ENCODE assay signal across 23 cellular contexts in the genomic region with DNA sequence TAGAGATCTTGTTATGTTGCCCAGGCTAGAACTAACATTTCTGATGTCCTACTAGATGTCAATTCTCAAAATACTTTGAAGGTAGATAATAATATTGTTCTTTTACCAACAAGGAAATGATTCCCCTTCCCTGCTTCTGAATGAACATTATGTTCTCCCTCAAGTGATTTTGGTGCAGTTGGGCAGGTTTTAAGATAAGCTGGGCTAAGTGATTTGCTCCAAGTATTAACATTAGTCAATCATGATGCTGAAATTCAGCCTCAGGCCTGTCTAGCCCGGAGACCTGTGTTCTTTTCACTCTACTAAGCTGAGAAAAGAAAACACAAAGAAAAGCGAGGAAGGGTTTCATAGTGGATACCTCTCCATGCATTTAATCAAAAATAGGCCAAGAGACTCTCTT. TPM values are rescaled to one million over a fixed set of nuclear protein-coding genes. Genes with fewer than 3 reads are reported as not detected.
DNase-seq lines count a peak whose midpoint lies in the region; ATAC-seq, FAIRE-seq and TF ChIP-seq lines count a peak whose summit lies in the region.
"Had no signal": no experiment of that assay in that cellular context is flagged by ENCODE, and none has a peak within 500 bp of the region (broad histone marks: within the 10 kb centered on the region; RNA-seq: fewer than 3 reads in every experiment).

No MANE protein-coding gene starts in this region.

- no peak overlapping the region for H3K4me2 ChIP-seq in PC-9
- H3K4me2 ChIP-seq: BLaER1 had no signal

- CTCF ChIA-PET in PC-9 (lab: Charles Lee) = interaction anchor here (0.7 kb wide), 1 partner anchor 81 kb away, joined by 4 read pairs; no protein-coding TSS in a partner anchor

- ATAC-seq in lower lobe of right lung = peak; percentile 49 to 52
- ATAC-seq: Panc1 had no signal

- POLR2A ChIA-PET in PC-9 (lab: Charles Lee; ENCODE audit: unreplicated experiment) = no interaction called here

- H3K9me3 ChIP-seq in PC-9 (ENCODE audit: insufficient read depth, low read depth) (no peaks in the 10 kb centered on the region; the same call in 1 of the 2 replicates), lower lobe of right lung (no peaks in the 10 kb centered on the region), thyroid gland (no peaks in the 10 kb centered on the region)

- H3F3A ChIP-seq in PC-9 (ENCODE audit: insufficient read depth, low read depth) = no peaks in the 10 kb centered on the region

- DNase-seq in PC-9 = no peak
- peak; percentile 23 for DNase-seq in bronchial epithelial cell (ENCODE audit: low read depth)
- DNase-seq in lower lobe of right lung = no peak
- peak in 1 of 2 donors; percentile 41 for DNase-seq in thyroid gland
- no peak for DNase-seq in lower leg skin (ENCODE audit: low spot score in 2 of 2)
- no peak for DNase-seq in A172 (ENCODE audit: low spot score)
- no peak for DNase-seq in EL
- DNase-seq: ACHN; CD4-positive, alpha-beta T cell; COR-L47; DMS79; IMR-90; NCI-H1105; NCI-H146; NCI-H2029; NCI-H345; NCI-H524; NCI-H774; NK-92 treated with Interleukin-12 subunit alpha and Interleukin-12 subunit beta, amount 100 ng/mL, for 24 hours had no signal

- no peaks in the 10 kb centered on the region for H4K20me1 ChIP-seq in PC-9 (ENCODE audit: insufficient read depth)
- H4K20me1 ChIP-seq: BLaER1 had no signal

- H3K27me3 ChIP-seq in PC-9 (ENCODE audit: insufficient read depth, low read depth) = no peaks in the 10 kb centered on the region
- no peaks in the 10 kb centered on the region for H3K27me3 ChIP-seq in bronchial epithelial cell (ENCODE audit: control insufficient read depth, insufficient read depth, low read length)
- H3K27me3 ChIP-seq in lower lobe of right lung (ENCODE audit: low read depth) = no peaks in the 10 kb centered on the region
- H3K27me3 ChIP-seq in thyroid gland = no peaks in the 10 kb centered on the region
- H3K27me3 ChIP-seq: BLaER1 had no signal

- 33 to 38% methylated on average over 2 of the region's 2 CpGs for WGBS in thyroid gland, 2 donors
- WGBS in lower leg skin, 2 donors = 79 to 84% methylated on average over 2 of the region's 2 CpGs

- H3K27ac ChIP-seq in PC-9 (no peak overlapping the region), lower lobe of right lung (peak overlapping the region; percentile 76), thyroid gland (peak overlapping the region; percentile 8 to 60 (median 31))
- H3K27ac ChIP-seq: BLaER1 had no signal

- BruUV-seq in PC-9 (replicated peaks; lab: Mats Ljungman, UMichigan) = TSS peak; percentile 30

- no peak for TF ChIP-seq POLR2A in thyroid gland (IDR thresholded peaks at IDR 0.05)
- TF ChIP-seq POLR2A in lower leg skin (IDR thresholded peaks at IDR 0.05) = no peak

- H3K9me2 ChIP-seq in PC-9 (ENCODE audit: insufficient read depth) = no peaks in the 10 kb centered on the region

- no peak for FAIRE-seq in bronchial epithelial cell (lab: Jason Lieb, UNC)
- FAIRE-seq: GM12891, HTR-8/SVneo had no signal

- H3K4me3 ChIP-seq in PC-9 (no peak overlapping the region), bronchial epithelial cell (ENCODE audit: low read depth, low read length) (no peak overlapping the region), lower lobe of right lung (no peak overlapping the region), thyroid gland (replicated peaks in 1 of 3) (no peak overlapping the region), lower leg skin (ENCODE audit: low read depth, poor library complexity, severe bottlenecking) (no peak overlapping the region)
- H3K4me3 ChIP-seq: BLaER1 had no signal

- H3K4me1 ChIP-seq in PC-9 (replicated peaks; ENCODE audit: insufficient read depth) = peaks cover 15% of the 10 kb centered on the region
- H3K4me1 ChIP-seq in lower lobe of right lung = peaks cover 41% of the 10 kb centered on the region
- H3K4me1 ChIP-seq in thyroid gland = peaks cover 0 to 9% of the 10 kb centered on the region in 2 donors

- no peaks in the 10 kb centered on the region for H3K79me2 ChIP-seq in PC-9 (ENCODE audit: low read depth)

- intact Hi-C loops in PC-9 (cut with micrococcal nuclease; ENCODE audit: unreplicated experiment) = loop anchor here (5.0 kb wide), 1 partner anchor 40 kb away; the partner anchor contains the start of gene SPTBN1
- intact Hi-C loops in lower lobe of right lung (cut with DNase I) = no loop called here
- intact Hi-C loops in thyroid gland (cut with DNase I) = no loop called here
- intact Hi-C loops in lower leg skin (cut with DNase I; ENCODE audit: low total_unique reads) = no loop called here

- TF ChIP-seq CTCF in PC-9 (conservative IDR thresholded peaks at IDR 0.05) (no peak), bronchial epithelial cell (IDR thresholded peaks at IDR 0.05; ENCODE audit: insufficient read depth, low read length, severe bottlenecking) (no peak), lower lobe of right lung (IDR thresholded peaks at IDR 0.05) (no peak), thyroid gland (IDR thresholded peaks at IDR 0.05) (no peak), lower leg skin (IDR thresholded peaks at IDR 0.05) (no peak)

- H3K36me3 ChIP-seq in PC-9 (ENCODE audit: low read depth) (no peaks in the 10 kb centered on the region), bronchial epithelial cell (ENCODE audit: control insufficient read depth, insufficient read depth, low read length) (no peaks in the 10 kb centered on the region), lower lobe of right lung (no peaks in the 10 kb centered on the region), thyroid gland (no peaks in the 10 kb centered on the region)
- H3K36me3 ChIP-seq: BLaER1 had no signal

- H2AFZ ChIP-seq in PC-9 = no peak overlapping the region

RNA-seq across cellular contexts. Expression of gene SPTBN1, which starts 38.5 kb away (rescaled TPM):
- total RNA-seq in PC-9 (2021) (234 and 262 TPM in 2 replicates), bronchial epithelial cell (339 and 365 TPM in 2 replicates), lower lobe of right lung (601 TPM), thyroid gland (100 to 1,000 TPM; 381 to 513 (median 419) TPM), lower leg skin (100 to 1,000 TPM; 132 to 239 (median 195) TPM)
- 197 and 202 TPM in 2 replicates for total RNA-seq in A172 (2014; rRNA removed; shearing (Covaris generic))
